17 cellular contexts compared by ENCODE assay signal in genomic region chr17:42028791-42029127, GRCh38. TPM values are rescaled to one million over a fixed set of nuclear protein-coding genes. Genes with fewer than 3 reads are reported as not detected.
DNase-seq lines count a peak whose midpoint lies in the region; ATAC-seq and TF ChIP-seq lines count a peak whose summit lies in the region.
"Had no signal": no experiment of that assay in that cellular context is flagged by ENCODE, and none has a peak within 500 bp of the region (broad histone marks: within the 10 kb centered on the region; RNA-seq: fewer than 3 reads in every experiment).

No MANE protein-coding gene starts in this region.

- peak overlapping the region; percentile 40 for H3K27ac Mint-ChIP-seq in Caco-2 (ENCODE audit: unreplicated experiment)
- H3K27ac Mint-ChIP-seq in activated T-helper 17 cell treated with anti-CD3 and anti-CD28 coated beads, Interleukin-2, amount 50 U/mL, for 72 hours, result peak overlapping the region; percentile 44
- H3K27ac Mint-ChIP-seq in neural crest cell (ENCODE audit: unreplicated experiment), result no peak overlapping the region
- H3K27ac Mint-ChIP-seq: CD8-positive, alpha-beta memory T cell had no signal

- no peaks in the 10 kb centered on the region for H3K9me3 Mint-ChIP-seq in Caco-2 (ENCODE audit: unreplicated experiment)
- H3K9me3 Mint-ChIP-seq in activated T-helper 17 cell treated with anti-CD3 and anti-CD28 coated beads, Interleukin-2, amount 50 U/mL, for 72 hours, result no peaks in the 10 kb centered on the region
- no peaks in the 10 kb centered on the region for H3K9me3 Mint-ChIP-seq in neural crest cell
- H3K9me3 Mint-ChIP-seq: CD8-positive, alpha-beta memory T cell had no signal

- CTCF ChIA-PET in Caco-2 (lab: Charles Lee), result interaction anchor here (0.8 to 1.5 kb wide), 6 partner anchors 9 to 66 kb away, joined by 3 to 4 read pairs (median 4); partner anchors contain the start of genes DNAJC7 and NKIRAS2

- H3K9me3 ChIP-seq in Caco-2 (no peaks in the 10 kb centered on the region), HUES48 (ENCODE audit: control insufficient read depth, insufficient read depth, low read length) (no peaks in the 10 kb centered on the region), mucosa of descending colon (no peaks in the 10 kb centered on the region)

- no peak overlapping the region for H3K4me3 ChIP-seq in Caco-2 (ENCODE audit: low read depth, low read length)
- H3K4me3 ChIP-seq in HUES48 (ENCODE audit: low read depth, low read length), result no peak overlapping the region
- H3K4me3 ChIP-seq in mucosa of descending colon, result no peak overlapping the region
- H3K4me3 ChIP-seq: PC-9 had no signal

- DNase-seq in Caco-2 (no peak), neural crest cell (ENCODE audit: low read depth, low spot score) (no peak), NCI-H1048 (lab: John Stamatoyannopoulos, UW) (no peak), mucosa of descending colon (no peak)
- DNase-seq in stimulated activated naive CD4-positive, alpha-beta T cell treated with Interleukin-2 at 50 U/mL for 16 hours (lab: John Stamatoyannopoulos, UW), result no peak
- DNase-seq in stimulated activated CD4-positive, alpha-beta T cell treated with anti-CD3 and anti-CD28 coated beads, Interleukin-4, amount 100 ng/mL, for 1 hour, result no peak
- DNase-seq: C1 segment of cervical spinal cord; CD8-positive, alpha-beta memory T cell; DMS79; NCI-H2081; NCI-H2171 treated with DMSO at 0.1 percent for 48 hours; NCI-H446; NK-92 treated with Interleukin-12 subunit alpha and Interleukin-12 subunit beta, amount 100 ng/mL, for 24 hours; PC-9 had no signal

- peaks cover 22% of the 10 kb centered on the region for H3K4me1 Mint-ChIP-seq in Caco-2 (ENCODE audit: low read depth, unreplicated experiment)
- H3K4me1 Mint-ChIP-seq in activated T-helper 17 cell treated with anti-CD3 and anti-CD28 coated beads, Interleukin-2, amount 50 U/mL, for 72 hours, result peaks cover 6% of the 10 kb centered on the region
- H3K4me1 Mint-ChIP-seq in neural crest cell, result peaks cover 46% of the 10 kb centered on the region

- H3K4me1 ChIP-seq in Caco-2 (peaks cover 17% of the 10 kb centered on the region), HUES48 (ENCODE audit: control insufficient read depth, insufficient read depth, low read length) (peaks cover 9% of the 10 kb centered on the region; the same call in 1 of the 2 replicates), mucosa of descending colon (ENCODE audit: low read depth) (peaks cover 15% of the 10 kb centered on the region)

- H3K27me3 ChIP-seq in Caco-2 (replicated peaks; ENCODE audit: control insufficient read depth, insufficient read depth, low read length) (no peaks in the 10 kb centered on the region), HUES48 (ENCODE audit: control insufficient read depth, insufficient read depth, low read length) (no peaks in the 10 kb centered on the region)

- BruUV-seq in Caco-2 (replicated peaks; lab: Mats Ljungman, UMichigan), result no TSS peak

- ATAC-seq in activated T-helper 17 cell treated with anti-CD3 and anti-CD28 coated beads, Interleukin-2, amount 50 U/mL, for 72 hours (replicated peaks), result no peak
- no peak for ATAC-seq in mucosa of descending colon

- H3K27ac ChIP-seq in HUES48 (ENCODE audit: low read depth, low read length), result peak overlapping the region; percentile 56
- H3K27ac ChIP-seq: PC-9, RWPE1 had no signal

- H3K4me3 Mint-ChIP-seq in Caco-2 (ENCODE audit: unreplicated experiment) (no peak overlapping the region), neural crest cell (no peak overlapping the region)
- no peak overlapping the region for H3K4me3 Mint-ChIP-seq in activated T-helper 17 cell treated with anti-CD3 and anti-CD28 coated beads, Interleukin-2, amount 50 U/mL, for 72 hours
- H3K4me3 Mint-ChIP-seq: CD8-positive, alpha-beta memory T cell had no signal

- intact Hi-C loops in Caco-2 (cut with micrococcal nuclease; ENCODE audit: unreplicated experiment), result no loop called here
- intact Hi-C loops in mucosa of descending colon (cut with DNase I, micrococcal nuclease), result no loop called here

- TF ChIP-seq CTCF in Caco-2 (IDR thresholded peaks at IDR 0.05; ENCODE audit: insufficient read depth in 1 of 2, low read depth in 1 of 2, low read length in 1 of 2, severe bottlenecking in 1 of 2, unreplicated experiment in 1 of 2) (no peak), neural crest cell (conservative IDR thresholded peaks at IDR 0.05) (peak; percentile 10), mucosa of descending colon (IDR thresholded peaks at IDR 0.05) (no peak)

- H3K27me3 Mint-ChIP-seq in Caco-2 (ENCODE audit: insufficient read depth, unreplicated experiment) (no peaks in the 10 kb centered on the region), neural crest cell (ENCODE audit: low read depth) (no peaks in the 10 kb centered on the region)
- H3K27me3 Mint-ChIP-seq in activated T-helper 17 cell treated with anti-CD3 and anti-CD28 coated beads, Interleukin-2, amount 50 U/mL, for 72 hours, result peaks cover 5% of the 10 kb centered on the region

- POLR2A ChIA-PET in Caco-2 (lab: Charles Lee), result no interaction called here

- no peak overlapping the region for H3K9ac ChIP-seq in HUES48 (ENCODE audit: low read depth, low read length)

- H3K36me3 Mint-ChIP-seq in Caco-2 (ENCODE audit: insufficient read depth, unreplicated experiment) (peaks cover 5% of the 10 kb centered on the region), neural crest cell (ENCODE audit: low read depth) (peaks cover 3% of the 10 kb centered on the region)
- peaks cover 11% of the 10 kb centered on the region for H3K36me3 Mint-ChIP-seq in activated T-helper 17 cell treated with anti-CD3 and anti-CD28 coated beads, Interleukin-2, amount 50 U/mL, for 72 hours (ENCODE audit: low read depth)

- 0 out of 2 replicates have a peak, but pooled peaks cover 2% of the 10 kb centered on the region for H3K36me3 ChIP-seq in Caco-2 (ENCODE audit: control insufficient read depth, insufficient read depth, low read length)
- peaks cover 6% of the 10 kb centered on the region for H3K36me3 ChIP-seq in HUES48 (ENCODE audit: control insufficient read depth, insufficient read depth, low read length)
- H3K36me3 ChIP-seq in mucosa of descending colon (ENCODE audit: low read depth), result no peaks in the 10 kb centered on the region

RNA-seq across cellular contexts. Expression of gene NKIRAS2, which starts 8.9 kb away (rescaled TPM):
- total RNA-seq in Caco-2 (2022) (51.6 and 55.0 TPM in 2 replicates), neural crest cell (59.2 and 60.2 TPM in 2 replicates), mucosa of descending colon (10 to 100 TPM; 29.5 to 34.9 (median 31.1) TPM)
- total RNA-seq in activated T-helper 17 cell treated with anti-CD3 and anti-CD28 coated beads, Interleukin-2, amount 50 U/mL, for 72 hours, result 10 to 100 TPM; 12.0 to 14.9 TPM

RNA-seq across cellular contexts. Expression of gene DNAJC7, which starts 11.5 kb away (rescaled TPM):
- 147 and 156 TPM in 2 replicates for total RNA-seq in Caco-2 (2022)
- total RNA-seq in activated T-helper 17 cell treated with anti-CD3 and anti-CD28 coated beads, Interleukin-2, amount 50 U/mL, for 72 hours, result 100 to 1,000 TPM in 1 of 2 donors, 10 to 100 TPM in 1; 79.5 to 118 TPM
- total RNA-seq in neural crest cell, result 126 and 138 TPM in 2 replicates
- total RNA-seq in mucosa of descending colon, result 100 to 1,000 TPM in 1 of 3 donors, 10 to 100 TPM in 2; 80.6 to 108 (median 86.7) TPM

RNA-seq across cellular contexts. Expression of gene C17orf113, which starts 21.6 kb away (rescaled TPM):
- total RNA-seq in Caco-2 (2022) (3.8 and 4.7 TPM in 2 replicates), neural crest cell (2.0 and 2.2 TPM in 2 replicates), mucosa of descending colon (1 to 10 TPM; 1.2 to 3.8 (median 2.0) TPM)
- total RNA-seq in activated T-helper 17 cell treated with anti-CD3 and anti-CD28 coated beads, Interleukin-2, amount 50 U/mL, for 72 hours, result under 1 TPM; 0.06 to 0.32 TPM
